8 cellular contexts compared by ENCODE assay signal in genomic region chr1:231420299-231420958, GRCh38. TPM values are rescaled to one million over a fixed set of nuclear protein-coding genes. Genes with fewer than 3 reads are reported as not detected.
DNase-seq lines count a peak whose midpoint lies in the region; ATAC-seq, FAIRE-seq and TF ChIP-seq lines count a peak whose summit lies in the region.

No MANE protein-coding gene starts in this region.

- peak overlapping the region; percentile 80 for H3K4me3 ChIP-seq in A673 (ENCODE audit: low read depth, low read length, poor library complexity, severe bottlenecking)
- peak overlapping the region; percentile 88 for H3K4me3 ChIP-seq in neural progenitor cell

- BruUV-seq in A673 (replicated peaks; lab: Mats Ljungman, UMichigan) = TSS peak; percentile 32

- H3K36me3 Mint-ChIP-seq in endothelial cell (ENCODE audit: low read depth, unreplicated experiment) = peaks cover 12% of the 10 kb centered on the region
- H3K36me3 Mint-ChIP-seq in neural progenitor cell = peaks cover 2% of the 10 kb centered on the region

- H3K4me2 ChIP-seq in neural progenitor cell = peak overlapping the region; percentile 83

- H3K9me3 ChIP-seq in A673 (ENCODE audit: low read depth, low read length, poor library complexity, severe bottlenecking) (no peaks in the 10 kb centered on the region), neural progenitor cell (ENCODE audit: low read depth) (no peaks in the 10 kb centered on the region)

- peaks cover 54% of the 10 kb centered on the region for H3K79me2 ChIP-seq in neural progenitor cell (ENCODE audit: low read depth)

- POLR2A ChIA-PET in A673 (lab: Charles Lee; ENCODE audit: low non-redundant PET) = interaction anchor here (0.6 kb wide), 3 partner anchors 16 to 26 kb away, joined by 3 read pairs; no protein-coding TSS in a partner anchor

- peaks cover 58% of the 10 kb centered on the region for H4K20me1 ChIP-seq in neural progenitor cell (ENCODE audit: low read depth)

- TF ChIP-seq CTCF in A673 (conservative IDR thresholded peaks at IDR 0.05; ENCODE audit: low read depth, low read length) (no peak), endothelial cell (IDR thresholded peaks at IDR 0.05; ENCODE audit: unreplicated experiment) (no peak), neural progenitor cell (IDR thresholded peaks at IDR 0.05) (no peak)

- H3K27ac Mint-ChIP-seq in endothelial cell (ENCODE audit: unreplicated experiment) (peak overlapping the region; percentile 95), neural progenitor cell (peak overlapping the region; percentile 93)

- no peaks in the 10 kb centered on the region for H3K9me3 Mint-ChIP-seq in endothelial cell (ENCODE audit: unreplicated experiment)
- no peaks in the 10 kb centered on the region for H3K9me3 Mint-ChIP-seq in neural progenitor cell

- intact Hi-C loops in A673 (cut with micrococcal nuclease; ENCODE audit: unreplicated experiment) = loop anchor here (2.0 to 5.0 kb wide), 3 partner anchors 58 to 182 kb away; partner anchors contain the start of gene TSNAX

- FAIRE-seq in GM19239 (lab: Jason Lieb, UNC) = peak; percentile 53

- CTCF ChIA-PET in A673 (lab: Charles Lee) = interaction anchor here (1.3 kb wide), 1 partner anchor 163 kb away, joined by 3 read pairs; no protein-coding TSS in a partner anchor

- ATAC-seq in SK-N-SH treated with all-trans-retinoic acid at 6 μM for 48 hours (peak; percentile 21), GM18498 (IDR thresholded peaks at IDR 0.05; ENCODE audit: unreplicated experiment) (no peak)

- H3K27me3 ChIP-seq in A673 (replicated peaks; ENCODE audit: insufficient read depth, low read depth, low read length, poor library complexity) (no peaks in the 10 kb centered on the region), neural progenitor cell (peaks cover 62% of the 10 kb centered on the region)

- peak overlapping the region; percentile 80 for H3K27ac ChIP-seq in A673 (ENCODE audit: low read depth, low read length, poor library complexity, severe bottlenecking)
- no peak overlapping the region for H3K27ac ChIP-seq in neural progenitor cell

- H3K4me1 Mint-ChIP-seq in endothelial cell (ENCODE audit: unreplicated experiment) (peaks cover 41% of the 10 kb centered on the region), neural progenitor cell (peaks cover 33% of the 10 kb centered on the region)

- H3K4me1 ChIP-seq in A673 (ENCODE audit: insufficient read depth, low read length, poor library complexity, severe bottlenecking) (peaks cover 35% of the 10 kb centered on the region), neural progenitor cell (peaks cover 24% of the 10 kb centered on the region)

- H3F3A ChIP-seq in neural progenitor cell (ENCODE audit: low read depth) = peaks cover 31% of the 10 kb centered on the region

- H3K4me3 Mint-ChIP-seq in endothelial cell (ENCODE audit: unreplicated experiment) (peak overlapping the region; percentile 97), neural progenitor cell (peak overlapping the region; percentile 93)

- H3K27me3 Mint-ChIP-seq in endothelial cell (ENCODE audit: unreplicated experiment) (peaks cover 16% of the 10 kb centered on the region), neural progenitor cell (ENCODE audit: insufficient read depth, low read depth) (peaks cover 2% of the 10 kb centered on the region)

- peak; percentile 30 for DNase-seq in A673 (ENCODE audit: low spot score)
- no peak for DNase-seq in GM19239 (ENCODE audit: insufficient read length, low spot score)
- DNase-seq in endothelial cell (ENCODE audit: low spot score) = peak; percentile 11
- DNase-seq in neural progenitor cell (ENCODE audit: low spot score) = peak; percentile 27
- DNase-seq in AG08396 (ENCODE audit: low spot score) = no peak
- no peak for DNase-seq in stimulated activated CD4-positive, alpha-beta T cell treated with anti-CD3 and anti-CD28 coated beads, Interleukin-15, amount 100 ng/mL, for 24 hours

- H2AFZ ChIP-seq in neural progenitor cell (replicated peaks) = no peak overlapping the region

- peak overlapping the region; percentile 14 for H3K9ac ChIP-seq in neural progenitor cell

- H3K36me3 ChIP-seq in A673 (ENCODE audit: insufficient read depth, low read length, poor library complexity, severe bottlenecking) = no peaks in the 10 kb centered on the region
- H3K36me3 ChIP-seq in neural progenitor cell = no peaks in the 10 kb centered on the region

TF ChIP-seq in SK-N-SH treated with all-trans-retinoic acid at 6 μM for 48 hours, 23 proteins besides CTCF, POLR2A, EP300 and RAD21 (continues in another document):
- no peak for TF ChIP-seq BACH2 (CRISPR knock-in tag; IDR thresholded peaks at IDR 0.05; ENCODE audit: borderline replicate concordance)
- TF ChIP-seq, protein P1, sequence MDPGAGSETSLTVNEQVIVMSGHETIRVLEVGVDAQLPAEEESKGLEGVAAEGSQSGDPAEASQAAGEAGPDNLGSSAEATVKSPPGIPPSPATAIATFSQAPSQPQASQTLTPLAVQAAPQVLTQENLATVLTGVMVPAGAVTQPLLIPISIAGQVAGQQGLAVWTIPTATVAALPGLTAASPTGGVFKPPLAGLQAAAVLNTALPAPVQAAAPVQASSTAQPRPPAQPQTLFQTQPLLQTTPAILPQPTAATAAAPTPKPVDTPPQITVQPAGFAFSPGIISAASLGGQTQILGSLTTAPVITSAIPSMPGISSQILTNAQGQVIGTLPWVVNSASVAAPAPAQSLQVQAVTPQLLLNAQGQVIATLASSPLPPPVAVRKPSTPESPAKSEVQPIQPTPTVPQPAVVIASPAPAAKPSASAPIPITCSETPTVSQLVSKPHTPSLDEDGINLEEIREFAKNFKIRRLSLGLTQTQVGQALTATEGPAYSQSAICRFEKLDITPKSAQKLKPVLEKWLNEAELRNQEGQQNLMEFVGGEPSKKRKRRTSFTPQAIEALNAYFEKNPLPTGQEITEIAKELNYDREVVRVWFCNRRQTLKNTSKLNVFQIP (CRISPR knock-in tag; IDR thresholded peaks at IDR 0.05; ENCODE audit: borderline replicate concordance, low read depth) = no peak
- TF ChIP-seq CSDC2 (CRISPR knock-in tag; IDR thresholded peaks at IDR 0.05) = no peak
- no peak for TF ChIP-seq GLIS3 (CRISPR knock-in tag; IDR thresholded peaks at IDR 0.05)
- no peak for TF ChIP-seq TCF4 (CRISPR knock-in tag; IDR thresholded peaks at IDR 0.05; ENCODE audit: borderline replicate concordance)
- TF ChIP-seq ZNF565 (CRISPR knock-in tag; conservative IDR thresholded peaks at IDR 0.05; ENCODE audit: low read depth) = no peak
- TF ChIP-seq ESRRG (CRISPR knock-in tag; IDR thresholded peaks at IDR 0.05) = no peak
- no peak for TF ChIP-seq ZFP30 (CRISPR knock-in tag; IDR thresholded peaks at IDR 0.05)
- TF ChIP-seq ZC3H10 (CRISPR knock-in tag; IDR thresholded peaks at IDR 0.05) = no peak
- no peak for TF ChIP-seq ZFP3 (CRISPR knock-in tag; IDR thresholded peaks at IDR 0.05)
- no peak for TF ChIP-seq ARNTL (CRISPR knock-in tag; IDR thresholded peaks at IDR 0.05; ENCODE audit: borderline replicate concordance, low read depth)
- TF ChIP-seq PPARA (CRISPR knock-in tag; IDR thresholded peaks at IDR 0.05; ENCODE audit: borderline replicate concordance) = no peak
- no peak for TF ChIP-seq ZNF70 (CRISPR knock-in tag; IDR thresholded peaks at IDR 0.05)
- no peak for TF ChIP-seq TOX (CRISPR knock-in tag; IDR thresholded peaks at IDR 0.05; ENCODE audit: borderline replicate concordance)
- TF ChIP-seq CREB5 (CRISPR knock-in tag; IDR thresholded peaks at IDR 0.05; ENCODE audit: low read depth) = no peak
- TF ChIP-seq TSHZ2 (CRISPR knock-in tag; IDR thresholded peaks at IDR 0.05) = no peak
- no peak for TF ChIP-seq RARB (CRISPR knock-in tag; IDR thresholded peaks at IDR 0.05)

RNA-seq across cellular contexts. Expression of gene EGLN1, which starts 1.7 kb away (rescaled TPM):
- total RNA-seq in A673 (2021) (29.5 and 30.4 TPM in 2 replicates), endothelial cell (ENCODE audit: unreplicated experiment) (30.8 TPM), neural progenitor cell (ENCODE audit: low replicate concordance) (24.3 and 30.3 TPM in 2 replicates)

Comparison
In these comparisons a context has a peak if more than half of its experiments do, and no peak if none do; other contexts are left out.
1. DNase-seq: peak in A673 (single experiment), endothelial cell (single experiment) and neural progenitor cell (single experiment); none in GM19239 (single experiment), AG08396 (single experiment) and stimulated activated CD4-positive, alpha-beta T cell treated with anti-CD3 and anti-CD28 coated beads, Interleukin-15, amount 100 ng/mL, for 24 hours (single experiment).